ENCODE assay signal across 8 cellular contexts in the genomic region with DNA sequence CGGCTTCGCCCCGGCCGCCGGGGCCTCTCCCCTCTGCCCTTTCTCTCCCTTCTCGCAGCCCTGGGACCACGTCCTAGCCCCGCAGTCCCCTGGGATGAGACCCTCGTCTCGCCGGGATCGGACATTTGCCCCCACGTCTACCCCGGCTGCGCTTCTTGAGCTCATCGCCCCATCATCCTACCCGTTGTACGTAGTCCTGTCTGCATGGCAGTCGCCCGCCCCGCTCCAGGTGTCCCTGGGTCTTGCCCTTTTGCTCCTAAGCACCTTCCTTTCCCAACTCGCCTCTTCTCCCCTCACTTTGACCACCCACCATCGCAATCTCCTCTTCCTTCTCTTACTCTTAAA. TPM values are rescaled to one million over a fixed set of nuclear protein-coding genes. Genes with fewer than 3 reads are reported as not detected.
A peak's percentile ranks its signal among the peaks of the same experiment; 100 is the strongest.
DNase-seq lines count a peak whose midpoint lies in the region; ATAC-seq and TF ChIP-seq lines count a peak whose summit lies in the region.

No MANE protein-coding gene starts in this region.

- POLR2A ChIA-PET in CD4-positive, alpha-beta T cell (lab: Charles Lee): interaction anchor here (1.6 kb wide), 1 partner anchor 288 kb away, joined by 7 read pairs; no protein-coding TSS in a partner anchor

- peaks cover 8% of the 10 kb centered on the region for H3K27me3 ChIP-seq in CD4-positive, alpha-beta T cell (ENCODE audit: control insufficient read depth, insufficient read depth, low read length)

- ATAC-seq in CD4-positive, alpha-beta T cell (ENCODE audit: poor library complexity): no peak
- ATAC-seq in HG02852 (IDR thresholded peaks at IDR 0.05; ENCODE audit: unreplicated experiment): peak; percentile 5

- peaks cover 39% of the 10 kb centered on the region for H3K4me1 Mint-ChIP-seq in CD4-positive, alpha-beta T cell (ENCODE audit: low read depth)

- TF ChIP-seq CTCF in CD4-positive, alpha-beta T cell (IDR thresholded peaks at IDR 0.05): no peak

- intact Hi-C loops in CD4-positive, alpha-beta T cell (cut with DNase I, micrococcal nuclease): loop anchor here (5.0 to 10.0 kb wide), 4 partner anchors 88 to 461 kb away; a partner anchor contains a TSS
- intact Hi-C loops in head of caudate nucleus (cut with DNase I): no loop called here

- no peak overlapping the region for H3K27ac ChIP-seq in CD4-positive, alpha-beta T cell (ENCODE audit: low read depth, low read length)

- CTCF ChIA-PET in CD4-positive, alpha-beta T cell (lab: Charles Lee): interaction anchor here (0.7 kb wide), 1 partner anchor 1028 kb away, joined by 3 read pairs; no protein-coding TSS in a partner anchor

- H3K9me3 ChIP-seq in CD4-positive, alpha-beta T cell (ENCODE audit: control insufficient read depth, low read length): no peaks in the 10 kb centered on the region

- peak overlapping the region; percentile 92 for H3K4me3 Mint-ChIP-seq in CD4-positive, alpha-beta T cell

- peaks cover 4% of the 10 kb centered on the region for H3K36me3 Mint-ChIP-seq in CD4-positive, alpha-beta T cell (ENCODE audit: low read depth)

- DNase-seq in CD4-positive, alpha-beta T cell: no peak
- DNase-seq in activated CD8-positive, alpha-beta memory T cell treated with anti-CD3 and anti-CD28 coated beads, Interleukin-2, amount 50 U/mL, for 48 hours: peak; percentile 64
- DNase-seq in head of caudate nucleus: peak in 33 of 42 donors; percentile 9 to 61 (median 32)
- peak; percentile 67 for DNase-seq in retina
- no peak for DNase-seq in islet precursor cell
- no peak for DNase-seq in ecto neural progenitor cell (ENCODE audit: low spot score)
- DNase-seq in putamen (ENCODE audit: low spot score): no peak

- H3K27me3 Mint-ChIP-seq in CD4-positive, alpha-beta T cell: peaks cover 23% of the 10 kb centered on the region

- H3K9me3 Mint-ChIP-seq in CD4-positive, alpha-beta T cell: no peaks in the 10 kb centered on the region

- peak overlapping the region; percentile 58 for H3K27ac Mint-ChIP-seq in CD4-positive, alpha-beta T cell

RNA-seq across cellular contexts. Expression of a gene that starts 0.6 kb away (rescaled TPM):
- 1 to 10 TPM; 1.9 to 2.6 TPM for total RNA-seq in CD4-positive, alpha-beta T cell

Comparison
In these comparisons a context has a peak if more than half of its experiments do, and no peak if none do; other contexts are left out.
1. DNase-seq: peak in activated CD8-positive, alpha-beta memory T cell treated with anti-CD3 and anti-CD28 coated beads, Interleukin-2, amount 50 U/mL, for 48 hours (single experiment), head of caudate nucleus (33 of 42) and retina (single experiment); none in CD4-positive, alpha-beta T cell (0 of 10), islet precursor cell (single experiment), ecto neural progenitor cell (single experiment) and putamen (single experiment).